Comparison of ENCODE assay signal across 7 cellular contexts in genomic region chr10:89367529-89367928, GRCh38. TPM values are rescaled to one million over a fixed set of nuclear protein-coding genes. Genes with fewer than 3 reads are reported as not detected.
DNase-seq lines count a peak whose midpoint lies in the region; ATAC-seq and TF ChIP-seq lines count a peak whose summit lies in the region.

No MANE protein-coding gene starts in this region.

- H3K27me3 Mint-ChIP-seq in activated CD8-positive, alpha-beta T cell treated with anti-CD3 and anti-CD28 coated beads, Interleukin-2, amount 10 ng/mL, durations not matched to agents 7 days and 5 days (ENCODE audit: low read depth) = peaks cover 13% of the 10 kb centered on the region

- TF ChIP-seq EP300 in sigmoid colon (IDR thresholded peaks at IDR 0.05) = no peak

- no peaks in the 10 kb centered on the region for H3K9me3 Mint-ChIP-seq in activated CD8-positive, alpha-beta T cell treated with anti-CD3 and anti-CD28 coated beads, Interleukin-2, amount 10 ng/mL, durations not matched to agents 7 days and 5 days (ENCODE audit: insufficient read depth)

- peak overlapping the region; percentile 25 for H3K27ac ChIP-seq in parathyroid adenoma
- H3K27ac ChIP-seq in sigmoid colon = peak overlapping the region in 2 of 4 donors; percentile 7

- peak overlapping the region; percentile 29 for H2AFZ ChIP-seq in parathyroid adenoma

- intact Hi-C loops in sigmoid colon (cut with DNase I) = no loop called here

- no peak for TF ChIP-seq POLR2A in sigmoid colon (IDR thresholded peaks at IDR 0.05)

- CTCF ChIA-PET in activated CD8-positive, alpha-beta T cell treated with anti-CD3 and anti-CD28 coated beads, Interleukin-2, amount 10 ng/mL, durations not matched to agents 7 days and 5 days (lab: Charles Lee) = interaction anchor here (0.8 to 3.8 kb wide), 10 partner anchors 16 to 195 kb away, joined by 3 to 26 read pairs (median 4); partner anchors contain the start of genes IFIT2 and IFIT5

- no peaks in the 10 kb centered on the region for H3K27me3 ChIP-seq in parathyroid adenoma (ENCODE audit: control insufficient read depth, insufficient read depth, low read length)
- no peaks in the 10 kb centered on the region for H3K27me3 ChIP-seq in sigmoid colon

- DNase-seq in GM19240 (ENCODE audit: insufficient read length, low spot score) = peak; percentile 35
- no peak for DNase-seq in activated CD8-positive, alpha-beta T cell treated with anti-CD3 and anti-CD28 coated beads, Interleukin-2, amount 10 ng/mL, durations not matched to agents 7 days and 5 days
- no peak for DNase-seq in cerebellar nuclear complex (lab: John Stamatoyannopoulos, UW)
- no peak for DNase-seq in sigmoid colon
- DNase-seq in H4 (ENCODE audit: low spot score) = no peak

- peak; percentile 82 for ATAC-seq in HG02798 (IDR thresholded peaks at IDR 0.05; ENCODE audit: poor library complexity, unreplicated experiment)
- ATAC-seq in activated CD8-positive, alpha-beta T cell treated with anti-CD3 and anti-CD28 coated beads, Interleukin-2, amount 10 ng/mL, durations not matched to agents 7 days and 5 days = peak; percentile 75

- no peak overlapping the region for H3K9ac ChIP-seq in parathyroid adenoma

- peak overlapping the region; percentile 21 for H3K4me2 ChIP-seq in parathyroid adenoma (ENCODE audit: low read length)

- no peak overlapping the region for H3K4me3 Mint-ChIP-seq in activated CD8-positive, alpha-beta T cell treated with anti-CD3 and anti-CD28 coated beads, Interleukin-2, amount 10 ng/mL, durations not matched to agents 7 days and 5 days

- no peaks in the 10 kb centered on the region for H3K36me3 Mint-ChIP-seq in activated CD8-positive, alpha-beta T cell treated with anti-CD3 and anti-CD28 coated beads, Interleukin-2, amount 10 ng/mL, durations not matched to agents 7 days and 5 days (ENCODE audit: low read depth)

- no peak overlapping the region for H3K27ac Mint-ChIP-seq in activated CD8-positive, alpha-beta T cell treated with anti-CD3 and anti-CD28 coated beads, Interleukin-2, amount 10 ng/mL, durations not matched to agents 7 days and 5 days

- TF ChIP-seq CTCF in parathyroid adenoma (IDR thresholded peaks at IDR 0.05) = no peak
- no peak for TF ChIP-seq CTCF in sigmoid colon (IDR thresholded peaks at IDR 0.05)

- 68 to 71% methylated on average over 4 of the region's 4 CpGs for WGBS in sigmoid colon, 2 donors

- H3K4me1 ChIP-seq in parathyroid adenoma (peaks cover 10% of the 10 kb centered on the region), sigmoid colon (peaks cover 0 to 18% (median 13%) of the 10 kb centered on the region in 4 donors)

- H3K9me3 ChIP-seq in parathyroid adenoma (ENCODE audit: control insufficient read depth, low read length) (no peaks in the 10 kb centered on the region), sigmoid colon (no peaks in the 10 kb centered on the region)

- POLR2A ChIA-PET in activated CD8-positive, alpha-beta T cell treated with anti-CD3 and anti-CD28 coated beads, Interleukin-2, amount 10 ng/mL, durations not matched to agents 7 days and 5 days (lab: Charles Lee) = interaction anchor here (2.9 kb wide), 1 partner anchor 47 kb away, joined by 7 read pairs; the partner anchor contains the start of gene IFIT5

- no peaks in the 10 kb centered on the region for H3K79me2 ChIP-seq in parathyroid adenoma

- H3K4me1 Mint-ChIP-seq in activated CD8-positive, alpha-beta T cell treated with anti-CD3 and anti-CD28 coated beads, Interleukin-2, amount 10 ng/mL, durations not matched to agents 7 days and 5 days (ENCODE audit: low read depth) = peaks cover 31% of the 10 kb centered on the region

- H3K36me3 ChIP-seq in parathyroid adenoma (ENCODE audit: control insufficient read depth, insufficient read depth, low read length) = no peaks in the 10 kb centered on the region
- H3K36me3 ChIP-seq in sigmoid colon = no peaks in the 10 kb centered on the region

- no peak overlapping the region for H3K4me3 ChIP-seq in parathyroid adenoma (ENCODE audit: low read depth, low read length)
- H3K4me3 ChIP-seq in sigmoid colon = no peak overlapping the region

RNA-seq across cellular contexts. Expression of gene IFIT1B, which starts 10.3 kb away (rescaled TPM):
- not detected for total RNA-seq in activated CD8-positive, alpha-beta T cell treated with anti-CD3 and anti-CD28 coated beads, Interleukin-2, amount 10 ng/mL, durations not matched to agents 7 days and 5 days
- total RNA-seq in sigmoid colon = not detected
- not detected for polyA plus RNA-seq in sigmoid colon
- 0.12 TPM in 1 of 2 replicates, not detected in the other for total RNA-seq in H4 (2014; rRNA removed; shearing (Covaris generic))

RNA-seq across cellular contexts. Expression of gene IFIT1, which starts 24.9 kb away (rescaled TPM):
- 10 to 100 TPM; 29.8 to 31.8 TPM for total RNA-seq in activated CD8-positive, alpha-beta T cell treated with anti-CD3 and anti-CD28 coated beads, Interleukin-2, amount 10 ng/mL, durations not matched to agents 7 days and 5 days
- total RNA-seq in sigmoid colon = 10 to 100 TPM; 11.8 to 33.5 (median 20.9) TPM
- polyA plus RNA-seq in sigmoid colon = 10 to 100 TPM in 1 of 3 donors, 1 to 10 TPM in 2; 6.9 to 27.1 (median 7.2) TPM
- total RNA-seq in H4 (2014; rRNA removed; shearing (Covaris generic)) = 102 and 123 TPM in 2 replicates

RNA-seq across cellular contexts. Expression of gene IFIT3, which starts 39.7 kb away (rescaled TPM):
- 10 to 100 TPM; 42.8 to 43.7 TPM for total RNA-seq in activated CD8-positive, alpha-beta T cell treated with anti-CD3 and anti-CD28 coated beads, Interleukin-2, amount 10 ng/mL, durations not matched to agents 7 days and 5 days
- 10 to 100 TPM in 2 of 4 donors, 1 to 10 TPM in 2; 8.0 to 20.7 (median 10.5) TPM for total RNA-seq in sigmoid colon
- polyA plus RNA-seq in sigmoid colon = 10 to 100 TPM in 1 of 3 donors, 1 to 10 TPM in 2; 4.9 to 36.1 (median 7.2) TPM
- 24.6 and 31.4 TPM in 2 replicates for total RNA-seq in H4 (2014; rRNA removed; shearing (Covaris generic))

RNA-seq across cellular contexts. Expression of gene IFIT5, which starts 46.8 kb away (rescaled TPM):
- total RNA-seq in activated CD8-positive, alpha-beta T cell treated with anti-CD3 and anti-CD28 coated beads, Interleukin-2, amount 10 ng/mL, durations not matched to agents 7 days and 5 days = 10 to 100 TPM; 22.5 to 22.7 TPM
- total RNA-seq in sigmoid colon = 10 to 100 TPM; 10.2 to 24.3 (median 19.3) TPM
- polyA plus RNA-seq in sigmoid colon = 1 to 10 TPM; 5.3 to 9.6 (median 6.0) TPM
- total RNA-seq in H4 (2014; rRNA removed; shearing (Covaris generic)) = 34.9 and 41.6 TPM in 2 replicates
